Comparison of ENCODE assay signal across 31 cellular contexts in the genomic region with DNA sequence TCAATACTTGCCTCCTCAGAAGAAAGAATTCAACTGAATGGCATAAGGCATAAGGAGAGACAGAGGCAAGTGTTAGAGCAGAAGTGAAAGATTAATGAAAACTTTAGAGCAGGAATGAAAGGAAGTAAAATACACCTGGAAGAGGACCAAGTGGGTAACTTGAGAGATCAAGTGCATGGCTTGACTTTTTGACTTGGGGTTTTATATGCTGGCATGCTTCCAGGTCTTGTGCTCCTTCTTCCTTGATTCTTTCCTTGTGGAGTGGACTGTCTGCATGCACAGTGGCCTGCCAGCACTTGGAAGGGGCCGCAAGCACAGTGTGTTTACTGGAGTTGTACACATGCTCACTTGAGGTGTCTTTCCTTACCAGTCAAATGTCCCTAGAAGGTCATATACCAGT.
"Had no signal": no experiment of that assay in that cellular context is flagged by ENCODE, and none has a peak within 500 bp of the region (broad histone marks: within the 10 kb centered on the region; RNA-seq: fewer than 3 reads in every experiment).

No MANE protein-coding gene starts in this region.

- H3K27ac ChIP-seq: adrenal gland, body of pancreas, skin epidermis, upper lobe of left lung, VCaP had no signal

- H3K27me3 Mint-ChIP-seq: activated CD4-positive, alpha-beta memory T cell treated with anti-CD3 and anti-CD28 coated beads for 36 hours had no signal

- H3K9me3 Mint-ChIP-seq: activated CD4-positive, alpha-beta memory T cell treated with anti-CD3 and anti-CD28 coated beads for 36 hours; activated naive CD4-positive, alpha-beta T cell treated with anti-CD3 and anti-CD28 coated beads for 36 hours; activated naive CD8-positive, alpha-beta T cell treated with anti-CD3 and anti-CD28 coated beads for 36 hours; activated T-helper 1 cell treated with anti-CD3 and anti-CD28 coated beads, Interleukin-12 subunit alpha, Interleukin-12 subunit beta, Interleukin-2, Interleukin-4 antibody, amounts not matched to agents 30 ng/mL and 10 ng/mL and 1 ng/mL, durations not matched to agents 14 hours and 24 hours and 36 hours; stimulated activated effector memory CD8-positive, alpha-beta T cell treated with anti-CD3 and anti-CD28 coated beads, Interleukin-12 subunit alpha, Interleukin-12 subunit beta, amount 100 ng/mL, for 72 hours; stimulated activated naive CD8-positive, alpha-beta T cell treated with anti-CD3 and anti-CD28 coated beads, Interleukin-15, amount 100 ng/mL, for 72 hours had no signal

- H3K27me3 ChIP-seq: adrenal gland, body of pancreas, upper lobe of left lung had no signal

- H3K36me3 Mint-ChIP-seq: activated CD4-positive, alpha-beta memory T cell treated with anti-CD3 and anti-CD28 coated beads for 36 hours; activated naive CD8-positive, alpha-beta T cell treated with anti-CD3 and anti-CD28 coated beads for 36 hours; stimulated activated effector memory CD8-positive, alpha-beta T cell treated with anti-CD3 and anti-CD28 coated beads, Interleukin-12 subunit alpha, Interleukin-12 subunit beta, amount 100 ng/mL, for 72 hours had no signal

- DNase-seq: activated CD4-positive, alpha-beta memory T cell treated with anti-CD3 and anti-CD28 coated beads for 36 hours; activated CD4-positive, alpha-beta T cell treated with anti-CD3 and anti-CD28 coated beads for 48 hours; activated CD8-positive, alpha-beta memory T cell treated with anti-CD3 and anti-CD28 coated beads, Interleukin-2, amount 50 U/mL, for 4 hours; activated effector memory CD4-positive, alpha-beta T cell treated with anti-CD3 and anti-CD28 coated beads, Interleukin-2, amount 50 U/mL, for 16 hours; activated naive CD4-positive, alpha-beta T cell treated with anti-CD3 and anti-CD28 coated beads for 36 hours; activated naive CD8-positive, alpha-beta T cell treated with anti-CD3 and anti-CD28 coated beads for 36 hours; activated T-cell treated with anti-CD3 and anti-CD28 coated beads, Interleukin-2, amount 50 U/mL, for 1 hour; adrenal gland; aorta; body of pancreas; dermis blood vessel endothelial cell; effector CD4-positive, alpha-beta T cell; glutamatergic neuron; left ventricle myocardium superior; posterior cingulate gyrus; stimulated activated CD4-positive, alpha-beta T cell treated with anti-CD3 and anti-CD28 coated beads, Interleukin-4, amount 100 ng/mL, for 24 hours; stimulated activated naive CD8-positive, alpha-beta T cell treated with anti-CD3 and anti-CD28 coated beads, Interleukin-15, amount 100 ng/mL, for 72 hours; substantia nigra; T-helper 9 cell; upper lobe of left lung had no signal

- H3K27ac Mint-ChIP-seq: activated CD4-positive, alpha-beta memory T cell treated with anti-CD3 and anti-CD28 coated beads for 36 hours; activated naive CD4-positive, alpha-beta T cell treated with anti-CD3 and anti-CD28 coated beads for 36 hours; activated naive CD8-positive, alpha-beta T cell treated with anti-CD3 and anti-CD28 coated beads for 36 hours; activated T-helper 1 cell treated with anti-CD3 and anti-CD28 coated beads, Interleukin-12 subunit alpha, Interleukin-12 subunit beta, Interleukin-2, Interleukin-4 antibody, amounts not matched to agents 30 ng/mL and 10 ng/mL and 1 ng/mL, durations not matched to agents 14 hours and 24 hours and 36 hours; nephron; stimulated activated effector memory CD8-positive, alpha-beta T cell treated with anti-CD3 and anti-CD28 coated beads, Interleukin-12 subunit alpha, Interleukin-12 subunit beta, amount 100 ng/mL, for 72 hours had no signal

- H3K9me3 ChIP-seq: adrenal gland, body of pancreas, upper lobe of left lung had no signal

- FAIRE-seq: colon, frontal cortex, islet of Langerhans, TTC549 had no signal

- H3K4me1 ChIP-seq: adrenal gland, body of pancreas, upper lobe of left lung had no signal

- H3K36me3 ChIP-seq: adrenal gland, upper lobe of left lung had no signal

- ATAC-seq: activated CD4-positive, CD25-positive, alpha-beta regulatory T cell treated with anti-CD3 and anti-CD28 coated beads, Interleukin-2, amount 50 U/mL, for 24 hours; body of pancreas; left ventricle myocardium superior; sciatic nerve; stimulated activated effector memory CD8-positive, alpha-beta T cell treated with anti-CD3 and anti-CD28 coated beads, Interleukin-12 subunit alpha, Interleukin-12 subunit beta, amount 100 ng/mL, for 72 hours; stimulated activated naive CD8-positive, alpha-beta T cell treated with anti-CD3 and anti-CD28 coated beads, Interleukin-15, amount 100 ng/mL, for 72 hours had no signal

- H3K4me3 ChIP-seq: adrenal gland, body of pancreas, skin epidermis, upper lobe of left lung had no signal

- H3K4me1 Mint-ChIP-seq: activated naive CD8-positive, alpha-beta T cell treated with anti-CD3 and anti-CD28 coated beads for 36 hours; nephron; stimulated activated effector memory CD8-positive, alpha-beta T cell treated with anti-CD3 and anti-CD28 coated beads, Interleukin-12 subunit alpha, Interleukin-12 subunit beta, amount 100 ng/mL, for 72 hours; stimulated activated naive CD8-positive, alpha-beta T cell treated with anti-CD3 and anti-CD28 coated beads, Interleukin-15, amount 100 ng/mL, for 72 hours had no signal

- H3K4me3 Mint-ChIP-seq: activated CD4-positive, alpha-beta memory T cell treated with anti-CD3 and anti-CD28 coated beads for 36 hours; activated naive CD4-positive, alpha-beta T cell treated with anti-CD3 and anti-CD28 coated beads for 36 hours; activated naive CD8-positive, alpha-beta T cell treated with anti-CD3 and anti-CD28 coated beads for 36 hours; activated T-helper 1 cell treated with anti-CD3 and anti-CD28 coated beads, Interleukin-12 subunit alpha, Interleukin-12 subunit beta, Interleukin-2, Interleukin-4 antibody, amounts not matched to agents 30 ng/mL and 10 ng/mL and 1 ng/mL, durations not matched to agents 14 hours and 24 hours and 36 hours; nephron; stimulated activated effector memory CD8-positive, alpha-beta T cell treated with anti-CD3 and anti-CD28 coated beads, Interleukin-12 subunit alpha, Interleukin-12 subunit beta, amount 100 ng/mL, for 72 hours; stimulated activated naive CD8-positive, alpha-beta T cell treated with anti-CD3 and anti-CD28 coated beads, Interleukin-15, amount 100 ng/mL, for 72 hours had no signal
